12 cellular contexts compared by ENCODE assay signal in genomic region chr2:47719099-47719498, GRCh38.
DNase-seq lines count a peak whose midpoint lies in the region; ATAC-seq and TF ChIP-seq lines count a peak whose summit lies in the region.
"Had no signal": no experiment of that assay in that cellular context is flagged by ENCODE, and none has a peak within 500 bp of the region (broad histone marks: within the 10 kb centered on the region; RNA-seq: fewer than 3 reads in every experiment).

No MANE protein-coding gene starts in this region.

- intact Hi-C loops in activated B cell treated with CpG ODN at 0.5 μM for 24 hours (cut with micrococcal nuclease): loop anchor here (1.0 kb wide), 1 partner anchor 10 kb away; no protein-coding TSS in a partner anchor
- intact Hi-C loops in posterior vena cava (cut with DNase I): no loop called here

- no peak for TF ChIP-seq CTCF in activated B cell treated with CpG ODN at 0.5 μM for 24 hours (IDR thresholded peaks at IDR 0.05)

- H3K4me1 Mint-ChIP-seq in activated B cell treated with CpG ODN at 0.5 μM for 24 hours: peaks cover 55% of the 10 kb centered on the region

- H3K27me3 Mint-ChIP-seq in activated B cell treated with CpG ODN at 0.5 μM for 24 hours: no peaks in the 10 kb centered on the region

- peak overlapping the region; percentile 25 for H3K4me3 Mint-ChIP-seq in activated B cell treated with CpG ODN at 0.5 μM for 24 hours

- DNase-seq in activated B cell treated with CpG ODN at 0.5 μM for 24 hours (no peak), COR-L47 (lab: John Stamatoyannopoulos, UW) (no peak), cerebellar nuclear complex (lab: John Stamatoyannopoulos, UW) (no peak), posterior vena cava (ENCODE audit: low spot score) (no peak), SHP77 (lab: John Stamatoyannopoulos, UW) (no peak)
- DNase-seq: activated CD4-positive, alpha-beta T cell treated with anti-CD3 and anti-CD28 coated beads for 48 hours; effector CD8-positive, alpha-beta T cell; SHP77 treated with DMSO at 0.1 percent for 48 hours; stomach had no signal

- H3K27ac Mint-ChIP-seq in activated B cell treated with CpG ODN at 0.5 μM for 24 hours: no peak overlapping the region

- ATAC-seq in GM18517 (IDR thresholded peaks at IDR 0.05; ENCODE audit: unreplicated experiment): peak; percentile 86
- peak; percentile 55 for ATAC-seq in GM21381 (IDR thresholded peaks at IDR 0.05; ENCODE audit: unreplicated experiment)
- ATAC-seq in HG03066 (IDR thresholded peaks at IDR 0.05; ENCODE audit: low read depth, unreplicated experiment): peak; percentile 47
- ATAC-seq in activated B cell treated with CpG ODN at 0.5 μM for 24 hours (ENCODE audit: low read depth): peak; percentile 49

- CTCF ChIA-PET in activated B cell treated with CpG ODN at 0.5 μM for 24 hours (lab: Charles Lee): interaction anchor here (1.0 kb wide), 1 partner anchor 49 kb away, joined by 4 read pairs; no protein-coding TSS in a partner anchor

- POLR2A ChIA-PET in activated B cell treated with CpG ODN at 0.5 μM for 24 hours (lab: Charles Lee): interaction anchor here (0.8 to 1.4 kb wide), 2 partner anchors 8 to 10 kb away, joined by 10 read pairs; no protein-coding TSS in a partner anchor

- H3K9me3 Mint-ChIP-seq in activated B cell treated with CpG ODN at 0.5 μM for 24 hours: no peaks in the 10 kb centered on the region

- H3K36me3 Mint-ChIP-seq in activated B cell treated with CpG ODN at 0.5 μM for 24 hours (ENCODE audit: low read depth): no peaks in the 10 kb centered on the region
